Comparison of ENCODE assay signal across 16 cellular contexts in genomic region chr3:102106421-102107097, GRCh38.
DNase-seq lines count a peak whose midpoint lies in the region; ATAC-seq and TF ChIP-seq lines count a peak whose summit lies in the region.
"Had no signal": no experiment of that assay in that cellular context is flagged by ENCODE, and none has a peak within 500 bp of the region (broad histone marks: within the 10 kb centered on the region; RNA-seq: fewer than 3 reads in every experiment).

No MANE protein-coding gene starts in this region.

- H3K36me3 ChIP-seq in brain microvascular endothelial cell (replicated peaks) (no peaks in the 10 kb centered on the region), mucosa of descending colon (ENCODE audit: low read depth) (no peaks in the 10 kb centered on the region), aorta (ENCODE audit: control insufficient read depth in 1 of 2, insufficient read depth in 2 of 2, low read length in 1 of 2) (no peaks in the 10 kb centered on the region)
- H3K36me3 ChIP-seq: thoracic aorta had no signal

- WGBS in aorta, 2 donors, result 75 to 76% methylated on average over 9 of the region's 9 CpGs

- H3K4me1 ChIP-seq in mucosa of descending colon (ENCODE audit: low read depth), result no peaks in the 10 kb centered on the region
- no peaks in the 10 kb centered on the region for H3K4me1 ChIP-seq in aorta (ENCODE audit: control insufficient read depth in 1 of 2, insufficient read depth in 2 of 2, low read length in 2 of 2)

- no peaks in the 10 kb centered on the region for H3K27me3 ChIP-seq in brain microvascular endothelial cell (replicated peaks)
- no peaks in the 10 kb centered on the region for H3K27me3 ChIP-seq in aorta (ENCODE audit: control insufficient read depth in 1 of 2, insufficient read depth in 2 of 2, low read length in 1 of 2)

- intact Hi-C loops in mucosa of descending colon (cut with DNase I, micrococcal nuclease) (no loop called here), aorta (cut with DNase I) (no loop called here)

- DNase-seq in activated CD4-positive, alpha-beta T cell treated with anti-CD3 and anti-CD28 coated beads for 4 hours, result peak; percentile 9 to 45
- no peak for DNase-seq in activated CD4-positive, alpha-beta T cell treated with anti-CD3 and anti-CD28 coated beads for 1 hour
- DNase-seq in HT1080 (ENCODE audit: low read depth) (peak; percentile 36), brain microvascular endothelial cell (peak; percentile 45), mucosa of descending colon (no peak), aorta (no peak), NCI-H2196 treated with DMSO at 0.1 percent for 48 hours (lab: John Stamatoyannopoulos, UW; ENCODE audit: unreplicated experiment) (no peak)
- DNase-seq: hypothalamus, KBM-7, NCI-H187, RPMI8226, T-helper 9 cell had no signal

- H3K27ac ChIP-seq in brain microvascular endothelial cell (no peak overlapping the region), aorta (ENCODE audit: low read depth in 1 of 2, low read length in 2 of 2) (no peak overlapping the region)
- H3K27ac ChIP-seq: thoracic aorta had no signal

- in situ Hi-C loops in brain microvascular endothelial cell (cut with HindIII; ENCODE audit: low pct_ligation_motif_present, low sequenced_read_pairs), result no loop called here

- H3K4me3 ChIP-seq in brain microvascular endothelial cell (ENCODE audit: low read depth, low read length), result no peak overlapping the region
- H3K4me3 ChIP-seq in mucosa of descending colon, result no peak overlapping the region
- no peak overlapping the region for H3K4me3 ChIP-seq in aorta (ENCODE audit: low read length in 2 of 2)
- H3K4me3 ChIP-seq: A549, thoracic aorta had no signal

- TF ChIP-seq CTCF in brain microvascular endothelial cell (IDR thresholded peaks at IDR 0.05; ENCODE audit: low read depth, low read length, missing control alignments), result no peak
- TF ChIP-seq CTCF in mucosa of descending colon (IDR thresholded peaks at IDR 0.05), result no peak

- peak; percentile 62 for ATAC-seq in mucosa of descending colon
- no peak for ATAC-seq in aorta (ENCODE audit: low FRiP score)
- ATAC-seq in HG03469 (IDR thresholded peaks at IDR 0.05; ENCODE audit: unreplicated experiment), result no peak
- ATAC-seq: A549, sciatic nerve had no signal

- H3K9me3 ChIP-seq in mucosa of descending colon (peaks cover 6% of the 10 kb centered on the region), aorta (ENCODE audit: control insufficient read depth, low read length) (no peaks in the 10 kb centered on the region)

Comparison
In these comparisons a context has a peak if more than half of its experiments do, and no peak if none do; other contexts are left out.
1. DNase-seq: peak in activated CD4-positive, alpha-beta T cell treated with anti-CD3 and anti-CD28 coated beads for 4 hours (2 of 2), HT1080 (single experiment) and brain microvascular endothelial cell (single experiment); none in activated CD4-positive, alpha-beta T cell treated with anti-CD3 and anti-CD28 coated beads for 1 hour (single experiment), mucosa of descending colon (0 of 3), aorta (0 of 2) and NCI-H2196 treated with DMSO at 0.1 percent for 48 hours (single experiment).